In genomic region chr19:13784731-13785452, GRCh38 we compare ENCODE assay signal across 8 cellular contexts. TPM values are rescaled to one million over a fixed set of nuclear protein-coding genes. Genes with fewer than 3 reads are reported as not detected.
DNase-seq lines count a peak whose midpoint lies in the region; ATAC-seq and TF ChIP-seq lines count a peak whose summit lies in the region.

No MANE protein-coding gene starts in this region.

- peak; percentile 82 for TF ChIP-seq CTCF in choroid plexus epithelial cell (conservative IDR thresholded peaks at IDR 0.05; ENCODE audit: low read depth, low read length)
- peak; percentile 55 to 73 (median 67) for TF ChIP-seq CTCF in right lobe of liver (IDR thresholded peaks at IDR 0.05)

- H3K4me1 ChIP-seq in right lobe of liver, result no peaks in the 10 kb centered on the region

- 25% methylated on average over 7 of the region's 17 CpGs for WGBS in right lobe of liver (ENCODE audit: insufficient coverage, low coverage, low lambda C conversion rate, missing lambda C conversion rate)

- H3K36me3 ChIP-seq in right lobe of liver, result no peaks in the 10 kb centered on the region

- H3K27me3 ChIP-seq in right lobe of liver, result no peaks in the 10 kb centered on the region

- ATAC-seq in right lobe of liver, result peak; percentile 84 to 90 (median 87)
- ATAC-seq in GM21737 (IDR thresholded peaks at IDR 0.05; ENCODE audit: unreplicated experiment), result no peak

- no peak overlapping the region for H3K27ac ChIP-seq in right lobe of liver

- no peak for TF ChIP-seq POLR2A in right lobe of liver (IDR thresholded peaks at IDR 0.05)

- no peak overlapping the region for H3K4me3 ChIP-seq in choroid plexus epithelial cell (ENCODE audit: low read depth, low read length)
- no peak overlapping the region for H3K4me3 ChIP-seq in right lobe of liver

- DNase-seq in GF-D8 (lab: John Stamatoyannopoulos, UW) (peak; percentile 42), NCI-H128 (lab: John Stamatoyannopoulos, UW; ENCODE audit: unreplicated experiment) (peak; percentile 15), choroid plexus epithelial cell (ENCODE audit: low read depth) (peak; percentile 75), right lobe of liver (peak; percentile 75 to 83 (median 77)), GM19238 (ENCODE audit: insufficient read length, low spot score) (no peak)
- DNase-seq in activated CD4-positive, alpha-beta T cell treated with anti-CD3 and anti-CD28 coated beads for 4 hours, result peak; percentile 73 to 76
- DNase-seq in stimulated activated CD4-positive, alpha-beta T cell treated with anti-CD3 and anti-CD28 coated beads, TNF-alpha, amount 100 ng/mL, for 48 hours (ENCODE audit: low read depth in 3 of 3), result peak; percentile 46 to 73 (median 48)

- intact Hi-C loops in right lobe of liver (cut with DNase I), result loop anchor here (5.0 kb wide), 1 partner anchor 77 kb away; no protein-coding TSS in a partner anchor

- no peaks in the 10 kb centered on the region for H3K9me3 ChIP-seq in right lobe of liver

RNA-seq across cellular contexts. Expression of gene ZSWIM4, which starts 10.4 kb away (rescaled TPM):
- 1 to 10 TPM in 5 of 6 experiments, under 1 TPM in 1; 0.98 to 3.7 (median 1.7) TPM for total RNA-seq in right lobe of liver

RNA-seq across cellular contexts. Expression of gene C19orf53, which starts 10.6 kb away (rescaled TPM):
- 100 to 1,000 TPM in 2 of 6 experiments, 10 to 100 TPM in 4; 30.6 to 227 (median 32.8) TPM for total RNA-seq in right lobe of liver

RNA-seq across cellular contexts. Expression of gene MRI1, which starts 20.6 kb away (rescaled TPM):
- total RNA-seq in right lobe of liver, result 10 to 100 TPM; 14.5 to 30.5 (median 24.1) TPM
